In the genomic region with DNA sequence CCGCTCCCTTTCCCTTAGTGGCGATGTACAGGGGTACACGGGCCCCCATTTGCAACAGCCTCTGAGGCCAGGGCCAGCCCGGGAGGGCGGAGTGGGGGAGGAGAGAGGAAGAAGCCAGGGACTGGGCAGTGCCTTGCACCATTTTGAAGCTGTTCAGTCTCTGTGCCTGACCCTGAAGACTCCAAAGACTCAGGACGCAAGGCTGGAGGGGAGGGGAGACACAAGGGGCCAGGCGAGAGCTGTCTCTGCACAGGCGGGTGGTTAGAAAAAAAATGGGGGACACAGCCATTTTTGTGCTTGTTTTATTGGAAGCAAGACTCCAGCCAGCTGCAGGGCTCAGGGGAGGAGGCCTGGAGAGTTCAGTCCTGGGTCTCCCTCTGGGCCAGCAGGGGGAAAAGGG, we compare ENCODE assay signal across 9 cellular contexts. TPM values are rescaled to one million over a fixed set of nuclear protein-coding genes. Genes with fewer than 3 reads are reported as not detected.
DNase-seq lines count a peak whose midpoint lies in the region; ATAC-seq, FAIRE-seq and TF ChIP-seq lines count a peak whose summit lies in the region.
"Had no signal": no experiment of that assay in that cellular context is flagged by ENCODE, and none has a peak within 500 bp of the region (broad histone marks: within the 10 kb centered on the region; RNA-seq: fewer than 3 reads in every experiment).

No MANE protein-coding gene starts in this region.

- no peak overlapping the region for H3K9ac ChIP-seq in endothelial cell of umbilical vein (replicated peaks; ENCODE audit: extremely low read depth, insufficient read depth, low read length)

- no TSS peak for BruUV-seq in endothelial cell of umbilical vein (replicated peaks; lab: Mats Ljungman, UMichigan)

- no peaks in the 10 kb centered on the region for H4K20me1 ChIP-seq in endothelial cell of umbilical vein (replicated peaks; ENCODE audit: control insufficient read depth, extremely low read depth, insufficient read depth, low read length)

- H3K79me2 ChIP-seq in endothelial cell of umbilical vein (ENCODE audit: control insufficient read depth, insufficient read depth, low read length) = peaks cover 15% of the 10 kb centered on the region

- TF ChIP-seq POLR2A in endothelial cell of umbilical vein (IDR thresholded peaks at IDR 0.05; ENCODE audit: low read depth, low read length) = no peak

- dilution Hi-C loops in endothelial cell of umbilical vein (cut with MboI; ENCODE audit: extremely low pct_ligation_motif_present, low sequenced_read_pairs) = no loop called here

- ATAC-seq in RWPE2 (ENCODE audit: low read depth) (no peak), GM21515 (IDR thresholded peaks at IDR 0.05; ENCODE audit: unreplicated experiment) (no peak)

- no peaks in the 10 kb centered on the region for H3K9me1 ChIP-seq in endothelial cell of umbilical vein (replicated peaks; ENCODE audit: control insufficient read depth, extremely low read depth, insufficient read depth, low read length)

- TF ChIP-seq CTCF in RWPE2 (IDR thresholded peaks at IDR 0.05; ENCODE audit: poor library complexity, severe bottlenecking) (no peak), endothelial cell of umbilical vein (IDR thresholded peaks at IDR 0.05; ENCODE audit: extremely low read depth in 1 of 2, insufficient read depth in 1 of 2, low read depth in 1 of 2, low read length in 2 of 2) (no peak), retinal pigment epithelial cell (conservative IDR thresholded peaks at IDR 0.05; ENCODE audit: low read depth, low read length) (no peak)

- intact Hi-C loops in endothelial cell of umbilical vein (cut with micrococcal nuclease) = no loop called here

- DNase-seq in NCI-H82 (lab: John Stamatoyannopoulos, UW) = peak; percentile 37
- no peak for DNase-seq in NCI-H82 treated with DMSO at 0.1 percent for 48 hours (lab: John Stamatoyannopoulos, UW; ENCODE audit: unreplicated experiment)
- no peak for DNase-seq in RWPE2 (ENCODE audit: low spot score)
- no peak for DNase-seq in endothelial cell of umbilical vein (ENCODE audit: low read depth, low spot score)
- DNase-seq in retinal pigment epithelial cell (ENCODE audit: low read depth) = no peak
- no peak for DNase-seq in activated CD4-positive, CD25-positive, alpha-beta regulatory T cell (lab: John Stamatoyannopoulos, UW)
- DNase-seq in HTR-8/SVneo (ENCODE audit: insufficient read length, low spot score) = no peak
- DNase-seq: thyroid gland had no signal

- peaks cover 20% of the 10 kb centered on the region for H3K4me1 ChIP-seq in RWPE2 (ENCODE audit: insufficient read depth, poor library complexity, severe bottlenecking)
- H3K4me1 ChIP-seq in endothelial cell of umbilical vein (ENCODE audit: control insufficient read depth, extremely low read depth, insufficient read depth, low read length) = peaks cover 42% of the 10 kb centered on the region

- H3K4me3 ChIP-seq in RWPE2 (ENCODE audit: severe bottlenecking) = peak overlapping the region; percentile 40
- peak overlapping the region in 2 of 3 experiments; percentile 53 to 56 for H3K4me3 ChIP-seq in endothelial cell of umbilical vein (replicated peaks in 1 of 3; ENCODE audit: insufficient read depth in 1 of 3, low read depth in 1 of 3, low read length in 3 of 3)
- H3K4me3 ChIP-seq in retinal pigment epithelial cell (ENCODE audit: low read length) = peak overlapping the region; percentile 55

- H3K4me2 ChIP-seq in endothelial cell of umbilical vein (ENCODE audit: insufficient read depth, low read length) = peak overlapping the region; percentile 89

- H3K36me3 ChIP-seq in RWPE2 (ENCODE audit: low read depth) (no peaks in the 10 kb centered on the region), endothelial cell of umbilical vein (ENCODE audit: control insufficient read depth in 2 of 2, extremely low read depth in 1 of 2, insufficient read depth in 2 of 2, low read length in 2 of 2) (no peaks in the 10 kb centered on the region)
- H3K36me3 ChIP-seq: thyroid gland had no signal

- H3K27ac ChIP-seq in RWPE2 (ENCODE audit: poor library complexity, severe bottlenecking) (no peak overlapping the region), endothelial cell of umbilical vein (ENCODE audit: insufficient read depth, low read depth, low read length) (no peak overlapping the region)

- H3K9me3 ChIP-seq in RWPE2 (ENCODE audit: severe bottlenecking) = no peaks in the 10 kb centered on the region
- H3K9me3 ChIP-seq in endothelial cell of umbilical vein (replicated peaks; ENCODE audit: control insufficient read depth, insufficient read depth, low read length) = no peaks in the 10 kb centered on the region
- H3K9me3 ChIP-seq: thyroid gland had no signal

- POLR2A ChIA-PET in endothelial cell of umbilical vein (lab: Charles Lee) = no interaction called here

- peak; percentile 33 for FAIRE-seq in endothelial cell of umbilical vein (lab: Jason Lieb, UNC)
- FAIRE-seq in HTR-8/SVneo (lab: Jason Lieb, UNC) = no peak

- H2AFZ ChIP-seq in endothelial cell of umbilical vein (ENCODE audit: low read depth, low read length) = no peak overlapping the region

- no peaks in the 10 kb centered on the region for H3K27me3 ChIP-seq in RWPE2 (ENCODE audit: insufficient read depth, poor library complexity, severe bottlenecking)
- H3K27me3 ChIP-seq in endothelial cell of umbilical vein (ENCODE audit: control insufficient read depth in 2 of 2, insufficient read depth in 2 of 2, low read length in 2 of 2) = peaks cover 0 to 3% of the 10 kb centered on the region in 2 experiments
- H3K27me3 ChIP-seq: thyroid gland had no signal

- CTCF ChIA-PET in endothelial cell of umbilical vein (lab: Charles Lee) = interaction anchor here (0.7 to 3.8 kb wide), 10 partner anchors 11 to 321 kb away, joined by 3 to 20 read pairs (median 7); a partner anchor contains a TSS

TF ChIP-seq in endothelial cell of umbilical vein, 7 proteins besides CTCF, POLR2A, EP300 and RAD21:
- TF ChIP-seq JUN (IDR thresholded peaks at IDR 0.05; ENCODE audit: borderline replicate concordance, insufficient read depth, insufficient read length, low read depth) = no peak
- TF ChIP-seq, protein P1, sequence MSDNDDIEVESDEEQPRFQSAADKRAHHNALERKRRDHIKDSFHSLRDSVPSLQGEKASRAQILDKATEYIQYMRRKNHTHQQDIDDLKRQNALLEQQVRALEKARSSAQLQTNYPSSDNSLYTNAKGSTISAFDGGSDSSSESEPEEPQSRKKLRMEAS (IDR thresholded peaks at IDR 0.05; ENCODE audit: insufficient read depth, insufficient read length) = no peak
- TF ChIP-seq POLR2AphosphoS5 (IDR thresholded peaks at IDR 0.05; ENCODE audit: insufficient read depth, low read depth, low read length) = no peak
- no peak for TF ChIP-seq GATA2 (IDR thresholded peaks at IDR 0.05; ENCODE audit: insufficient read depth, insufficient read length, low read depth, low read length)
- TF ChIP-seq FOS (IDR thresholded peaks at IDR 0.05; ENCODE audit: borderline replicate concordance, insufficient read depth, low read length) = no peak
- TF ChIP-seq MYC (IDR thresholded peaks at IDR 0.05; ENCODE audit: low read depth, low read length) = no peak
- TF ChIP-seq EZH2 (IDR thresholded peaks at IDR 0.05; ENCODE audit: borderline replicate concordance, low read depth, low read length, severe bottlenecking) = no peak

RNA-seq across cellular contexts. Expression of a gene that starts 1.6 kb away (rescaled TPM):
- 13.7 and 13.8 TPM in 2 replicates for total RNA-seq in endothelial cell of umbilical vein
- polyA plus RNA-seq in endothelial cell of umbilical vein = 10.1 and 13.1 TPM in 2 replicates
- polyA plus RNA-seq in endothelial cell of umbilical vein (2011; cell fraction: cytosol; rRNA removed) = 7.0 and 7.8 TPM in 2 replicates
- polyA plus RNA-seq in endothelial cell of umbilical vein (2011; cell fraction: nucleus; rRNA removed) = 3.2 and 3.3 TPM in 2 replicates
- 10.1 and 12.0 TPM in 2 replicates for polyA plus RNA-seq in endothelial cell of umbilical vein (2012)
- 4.2 and 5.3 TPM in 2 replicates for polyA minus RNA-seq in endothelial cell of umbilical vein
- polyA minus RNA-seq in endothelial cell of umbilical vein (2011; cell fraction: cytosol; rRNA and poly(A)+ RNA removed) = 30.5 TPM
- polyA minus RNA-seq in endothelial cell of umbilical vein (2011; cell fraction: nucleus; rRNA and poly(A)+ RNA removed) = 2.4 and 2.7 TPM in 2 replicates

RNA-seq across cellular contexts. Expression of a gene that starts 17.1 kb away (rescaled TPM):
- total RNA-seq in endothelial cell of umbilical vein = 220 and 232 TPM in 2 replicates
- 102 and 134 TPM in 2 replicates for polyA plus RNA-seq in endothelial cell of umbilical vein
- 233 TPM in 2 replicates for polyA plus RNA-seq in endothelial cell of umbilical vein (2011; cell fraction: cytosol; rRNA removed)
- polyA plus RNA-seq in endothelial cell of umbilical vein (2011; cell fraction: nucleus; rRNA removed) = 90.1 and 97.6 TPM in 2 replicates
- polyA plus RNA-seq in endothelial cell of umbilical vein (2012) = 289 and 323 TPM in 2 replicates
- 31.6 and 42.9 TPM in 2 replicates for polyA minus RNA-seq in endothelial cell of umbilical vein
- polyA minus RNA-seq in endothelial cell of umbilical vein (2011; cell fraction: cytosol; rRNA and poly(A)+ RNA removed) = 293 TPM
- 10.9 and 20.1 TPM in 2 replicates for polyA minus RNA-seq in endothelial cell of umbilical vein (2011; cell fraction: nucleus; rRNA and poly(A)+ RNA removed)

RNA-seq across cellular contexts. Expression of a gene that starts 40.3 kb away (rescaled TPM):
- total RNA-seq in endothelial cell of umbilical vein = 1.9 and 4.4 TPM in 2 replicates
- 5.9 and 6.2 TPM in 2 replicates for polyA plus RNA-seq in endothelial cell of umbilical vein
- polyA plus RNA-seq in endothelial cell of umbilical vein (2011; cell fraction: cytosol; rRNA removed) = 3.3 and 3.4 TPM in 2 replicates
- 4.5 and 5.2 TPM in 2 replicates for polyA plus RNA-seq in endothelial cell of umbilical vein (2011; cell fraction: nucleus; rRNA removed)
- polyA plus RNA-seq in endothelial cell of umbilical vein (2012) = 3.3 and 3.7 TPM in 2 replicates
- 3.2 and 5.8 TPM in 2 replicates for polyA minus RNA-seq in endothelial cell of umbilical vein
- 4.6 TPM for polyA minus RNA-seq in endothelial cell of umbilical vein (2011; cell fraction: cytosol; rRNA and poly(A)+ RNA removed)
- 1.0 and 2.9 TPM in 2 replicates for polyA minus RNA-seq in endothelial cell of umbilical vein (2011; cell fraction: nucleus; rRNA and poly(A)+ RNA removed)

RNA-seq across cellular contexts. Expression of a gene that starts 48.4 kb away (rescaled TPM):
- total RNA-seq in endothelial cell of umbilical vein = 57.0 and 73.0 TPM in 2 replicates
- polyA plus RNA-seq in endothelial cell of umbilical vein = 55.1 and 57.7 TPM in 2 replicates
- polyA plus RNA-seq in endothelial cell of umbilical vein (2011; cell fraction: cytosol; rRNA removed) = 35.9 and 53.0 TPM in 2 replicates
- 219 and 225 TPM in 2 replicates for polyA plus RNA-seq in endothelial cell of umbilical vein (2011; cell fraction: nucleus; rRNA removed)
- 28.2 and 31.1 TPM in 2 replicates for polyA plus RNA-seq in endothelial cell of umbilical vein (2012)
- polyA minus RNA-seq in endothelial cell of umbilical vein = 45.1 and 46.9 TPM in 2 replicates
- polyA minus RNA-seq in endothelial cell of umbilical vein (2011; cell fraction: cytosol; rRNA and poly(A)+ RNA removed) = 18.2 TPM
- 26.2 and 37.4 TPM in 2 replicates for polyA minus RNA-seq in endothelial cell of umbilical vein (2011; cell fraction: nucleus; rRNA and poly(A)+ RNA removed)
